In the genomic region with DNA sequence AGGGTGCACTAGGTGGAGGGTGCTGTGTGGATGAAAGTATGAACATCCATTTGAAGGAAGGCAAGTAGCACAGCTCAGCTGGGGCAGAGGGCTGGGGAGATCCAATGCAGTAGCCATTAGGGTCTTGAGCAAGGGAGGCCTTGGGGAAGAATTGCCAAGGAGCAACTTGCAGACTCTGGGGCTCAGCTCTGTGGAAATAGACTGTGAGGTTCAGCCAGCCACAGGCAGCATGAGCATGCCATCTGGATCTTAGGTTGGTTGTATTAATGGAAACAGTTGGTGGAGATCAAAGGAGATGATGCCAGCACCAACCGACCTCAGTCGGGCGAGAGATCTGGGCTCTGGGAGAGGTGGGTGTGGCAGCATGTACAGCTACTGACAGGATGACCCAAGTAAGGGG, we compare ENCODE assay signal across 10 cellular contexts. TPM values are rescaled to one million over a fixed set of nuclear protein-coding genes. Genes with fewer than 3 reads are reported as not detected.
DNase-seq lines count a peak whose midpoint lies in the region; ATAC-seq and TF ChIP-seq lines count a peak whose summit lies in the region.
"Had no signal": no experiment of that assay in that cellular context is flagged by ENCODE, and none has a peak within 500 bp of the region (broad histone marks: within the 10 kb centered on the region; RNA-seq: fewer than 3 reads in every experiment).

No MANE protein-coding gene starts in this region.

- intact Hi-C loops in CD4-positive, alpha-beta T cell (cut with DNase I, micrococcal nuclease) = loop anchor here in 1 of 2 experiments (10.0 kb wide), 2 partner anchors 276 to 1106 kb away; partner anchors contain the start of gene TMEM131
- intact Hi-C loops in cardiac septum (cut with DNase I) = no loop called here

- H3K4me1 Mint-ChIP-seq in CD4-positive, alpha-beta T cell (ENCODE audit: low read depth) = peaks cover 93% of the 10 kb centered on the region
- peaks cover 34 to 45% (median 38%) of the 10 kb centered on the region in 3 donors for H3K4me1 Mint-ChIP-seq in naive B cell

- no peak for DNase-seq in CD4-positive, alpha-beta T cell
- DNase-seq in activated CD4-positive, alpha-beta T cell treated with anti-CD3 and anti-CD28 coated beads, Interleukin-2, amount 50 U/mL, for 1 hour = peak; percentile 47
- DNase-seq in naive B cell = no peak
- DNase-seq in NCI-H2171 (lab: John Stamatoyannopoulos, UW) = no peak
- no peak for DNase-seq in stimulated activated CD4-positive, alpha-beta T cell treated with anti-CD3 and anti-CD28 coated beads, Interleukin-2, amount 100 ng/mL, for 48 hours
- DNase-seq in SW 1271 (lab: John Stamatoyannopoulos, UW) = no peak
- no peak for DNase-seq in cardiac septum (ENCODE audit: low spot score)
- DNase-seq: hippocampal formation had no signal

- H3K9me3 Mint-ChIP-seq in CD4-positive, alpha-beta T cell = no peaks in the 10 kb centered on the region
- H3K9me3 Mint-ChIP-seq in naive B cell = no peaks in the 10 kb centered on the region

- H3K27me3 ChIP-seq in CD4-positive, alpha-beta T cell (ENCODE audit: control insufficient read depth, insufficient read depth, low read length) = no peaks in the 10 kb centered on the region

- no peak for TF ChIP-seq CTCF in CD4-positive, alpha-beta T cell (IDR thresholded peaks at IDR 0.05)

- ATAC-seq in CD4-positive, alpha-beta T cell (ENCODE audit: poor library complexity) = peak; percentile 28
- ATAC-seq in HG02642 (IDR thresholded peaks at IDR 0.05; ENCODE audit: poor library complexity, unreplicated experiment) = peak; percentile 4
- ATAC-seq in naive B cell (ENCODE audit: low read depth in 2 of 2) = peak; percentile 8 to 17
- ATAC-seq: K562 had no signal

- peaks cover 87% of the 10 kb centered on the region for H3K36me3 Mint-ChIP-seq in CD4-positive, alpha-beta T cell (ENCODE audit: low read depth)
- H3K36me3 Mint-ChIP-seq in naive B cell = no peaks in the 10 kb centered on the region

- peak overlapping the region; percentile 98 for H3K27ac Mint-ChIP-seq in CD4-positive, alpha-beta T cell
- H3K27ac Mint-ChIP-seq in naive B cell = peak overlapping the region in 5 of 6 donors; percentile 29 to 89 (median 77)

- H3K4me3 Mint-ChIP-seq in CD4-positive, alpha-beta T cell = peak overlapping the region; percentile 89
- peak overlapping the region; percentile 30 to 89 (median 82) for H3K4me3 Mint-ChIP-seq in naive B cell

- peak overlapping the region; percentile 88 for H3K27ac ChIP-seq in CD4-positive, alpha-beta T cell (ENCODE audit: low read depth, low read length)

- H3K27me3 Mint-ChIP-seq in CD4-positive, alpha-beta T cell = no peaks in the 10 kb centered on the region
- H3K27me3 Mint-ChIP-seq in naive B cell = no peaks in the 10 kb centered on the region

- POLR2A ChIA-PET in CD4-positive, alpha-beta T cell (lab: Charles Lee) = interaction anchor here (0.7 to 3.4 kb wide), 13 partner anchors 9 to 746 kb away, joined by 3 to 20 read pairs (median 6); partner anchors contain the start of genes ACTR1B and COX5B

- H3K9me3 ChIP-seq in CD4-positive, alpha-beta T cell (ENCODE audit: control insufficient read depth, low read length) = no peaks in the 10 kb centered on the region

- CTCF ChIA-PET in CD4-positive, alpha-beta T cell (lab: Charles Lee) = interaction anchor here (1.0 to 2.0 kb wide), 7 partner anchors 9 to 128 kb away, joined by 3 to 13 read pairs (median 5); no protein-coding TSS in a partner anchor

RNA-seq across cellular contexts. Expression of gene ZAP70, which starts 5.6 kb away (rescaled TPM):
- total RNA-seq in CD4-positive, alpha-beta T cell = 100 to 1,000 TPM; 440 to 470 TPM
- polyA plus RNA-seq in naive B cell (ENCODE audit: low read depth in 6 of 6) = 1 to 10 TPM; 1.6 to 3.6 (median 2.6) TPM
- total RNA-seq in cardiac septum = 1.2 TPM

RNA-seq across cellular contexts. Expression of gene C2orf92, which starts 49.4 kb away (rescaled TPM):
- 10 to 100 TPM; 12.4 to 13.4 TPM for total RNA-seq in CD4-positive, alpha-beta T cell
- 1 to 10 TPM in 2 of 6 donors, under 1 TPM in 1, not detected in 3; 0.60 to 2.5 (median 1.3) TPM for polyA plus RNA-seq in naive B cell (ENCODE audit: low read depth in 6 of 6)
- total RNA-seq in cardiac septum = 4.6 TPM

RNA-seq across cellular contexts. Expression of gene ACTR1B, which starts 55.1 kb away (rescaled TPM):
- total RNA-seq in CD4-positive, alpha-beta T cell = 10 to 100 TPM; 89.5 to 92.8 TPM
- 10 to 100 TPM in 4 of 6 donors, 1 to 10 TPM in 2; 8.7 to 13.9 (median 10.8) TPM for polyA plus RNA-seq in naive B cell (ENCODE audit: low read depth in 6 of 6)
- 77.6 TPM for total RNA-seq in cardiac septum

Comparison
In these comparisons a context has a peak if more than half of its experiments do, and no peak if none do; other contexts are left out.
1. RNA of gene ZAP70, which starts 5.6 kb away (total RNA-seq): 440 to 470 TPM in CD4-positive, alpha-beta T cell; 1.2 TPM in cardiac septum (single experiment); every median in the first group is over 100 times any median in the second.
2. Peak in every context shown above with its lines, with median percentiles within 50 percentile points of each other: ATAC-seq.